Comparison of ENCODE assay signal across 14 cellular contexts in genomic region chr4:21476753-21477152, GRCh38.
DNase-seq lines count a peak whose midpoint lies in the region; ATAC-seq and TF ChIP-seq lines count a peak whose summit lies in the region.
"Had no signal": no experiment of that assay in that cellular context is flagged by ENCODE, and none has a peak within 500 bp of the region (broad histone marks: within the 10 kb centered on the region; RNA-seq: fewer than 3 reads in every experiment).

No MANE protein-coding gene starts in this region.

- TF ChIP-seq CTCF in HCT116 (IDR thresholded peaks at IDR 0.05 in 2 of 3, conservative IDR thresholded peaks at IDR 0.05 in 1 of 3; ENCODE audit: borderline replicate concordance in 1 of 3, insufficient read depth in 1 of 3, low read depth in 2 of 3, low read length in 2 of 3) (no peak), fibroblast of mammary gland (conservative IDR thresholded peaks at IDR 0.05; ENCODE audit: control insufficient read depth, insufficient read depth, low read depth, low read length) (no peak), nephron progenitor cell (IDR thresholded peaks at IDR 0.05) (no peak)

- H3K27ac ChIP-seq in HCT116 (ENCODE audit: low read depth, low read length): no peak overlapping the region
- H3K27ac ChIP-seq: esophagus muscularis mucosa had no signal

- POLR2A ChIA-PET in HCT116 (lab: Charles Lee): no interaction called here

- no peaks in the 10 kb centered on the region for H3K4me1 Mint-ChIP-seq in nephron progenitor cell
- H3K4me1 Mint-ChIP-seq: activated naive CD8-positive, alpha-beta T cell treated with anti-CD3 and anti-CD28 coated beads, Interleukin-2, amount 10 ng/mL, durations not matched to agents 7 days and 5 days; CD14-positive monocyte; memory B cell had no signal

- no peaks in the 10 kb centered on the region for H4K20me1 ChIP-seq in HCT116 (ENCODE audit: insufficient read depth)

- H3K4me2 ChIP-seq in HCT116 (ENCODE audit: low read length): no peak overlapping the region

- H3K4me3 Mint-ChIP-seq in nephron progenitor cell: no peak overlapping the region
- H3K4me3 Mint-ChIP-seq: activated naive CD8-positive, alpha-beta T cell treated with anti-CD3 and anti-CD28 coated beads, Interleukin-2, amount 10 ng/mL, durations not matched to agents 7 days and 5 days; CD14-positive monocyte; memory B cell had no signal

- CTCF ChIA-PET in HCT116 (lab: Charles Lee): no interaction called here

- no TSS peak for BruUV-seq in HCT116 (replicated peaks; lab: Mats Ljungman, UMichigan)

- H3K9ac ChIP-seq in HCT116 (ENCODE audit: low read length): no peak overlapping the region

- no peaks in the 10 kb centered on the region for H3K79me2 ChIP-seq in HCT116 (ENCODE audit: insufficient read depth, low read length)

- H3K4me1 ChIP-seq in HCT116 (ENCODE audit: control insufficient read depth in 1 of 2, insufficient read depth in 2 of 2, low read length in 2 of 2): no peaks in the 10 kb centered on the region
- H3K4me1 ChIP-seq: esophagus muscularis mucosa had no signal

- intact Hi-C loops in HCT116 (cut with micrococcal nuclease): no loop called here

- RAD21 ChIA-PET in HCT116 (lab: Charles Lee; ENCODE audit: low non-redundant PET in 1 of 2, low total read pairs in 2 of 2, uncharacterized antibody in 2 of 2, unreplicated experiment in 2 of 2): no interaction called here

- H3K9me3 Mint-ChIP-seq in nephron progenitor cell: no peaks in the 10 kb centered on the region
- H3K9me3 Mint-ChIP-seq: activated naive CD8-positive, alpha-beta T cell treated with anti-CD3 and anti-CD28 coated beads, Interleukin-2, amount 10 ng/mL, durations not matched to agents 7 days and 5 days; CD14-positive monocyte had no signal

- no peak for TF ChIP-seq RAD21 in HCT116 (IDR thresholded peaks at IDR 0.05; ENCODE audit: low read depth)

- H3K4me3 ChIP-seq in HCT116 (replicated peaks in 1 of 2; ENCODE audit: low read depth in 1 of 2, low read length in 2 of 2) (no peak overlapping the region), fibroblast of mammary gland (ENCODE audit: control insufficient read depth, low read depth, low read length) (no peak overlapping the region)
- H3K4me3 ChIP-seq: esophagus muscularis mucosa had no signal

- H3K27ac Mint-ChIP-seq in nephron progenitor cell: no peak overlapping the region
- H3K27ac Mint-ChIP-seq: activated naive CD8-positive, alpha-beta T cell treated with anti-CD3 and anti-CD28 coated beads, Interleukin-2, amount 10 ng/mL, durations not matched to agents 7 days and 5 days; CD14-positive monocyte; memory B cell had no signal

- DNase-seq in HCT116 (ENCODE audit: low read depth, low spot score) (no peak), fibroblast of mammary gland (ENCODE audit: low read depth) (peak; percentile 3), nephron progenitor cell (peak; percentile 76), GF-D8 (lab: John Stamatoyannopoulos, UW) (no peak), NCI-H524 treated with DMSO at 0.1 percent for 48 hours (lab: John Stamatoyannopoulos, UW) (no peak)
- DNase-seq: activated CD4-positive, CD25-positive, alpha-beta regulatory T cell treated with anti-CD3 and anti-CD28 coated beads, Interleukin-2, amount 50 U/mL, for 72 hours; activated naive CD8-positive, alpha-beta T cell treated with anti-CD3 and anti-CD28 coated beads, Interleukin-2, amount 10 ng/mL, durations not matched to agents 7 days and 5 days; hypothalamus; stimulated activated naive CD4-positive, alpha-beta T cell treated with Interleukin-2 at 50 U/mL for 16 hours had no signal

- no peak overlapping the region for H2AFZ ChIP-seq in HCT116 (ENCODE audit: low read depth, low read length, poor library complexity, severe bottlenecking)

- TF ChIP-seq POLR2A in HCT116 (IDR thresholded peaks at IDR 0.05; ENCODE audit: borderline replicate concordance, extremely low read depth, insufficient read depth, insufficient read length): no peak

- no peaks in the 10 kb centered on the region for H3K36me3 ChIP-seq in HCT116 (ENCODE audit: control insufficient read depth in 1 of 2, insufficient read depth in 2 of 2, low read length in 2 of 2)
- H3K36me3 ChIP-seq: esophagus muscularis mucosa had no signal

- H3K9me2 ChIP-seq in HCT116 (ENCODE audit: insufficient read depth): no peaks in the 10 kb centered on the region

- ATAC-seq in HCT116 (no peak), HG03469 (IDR thresholded peaks at IDR 0.05; ENCODE audit: unreplicated experiment) (no peak)

- H3K9me3 ChIP-seq in HCT116 (ENCODE audit: control insufficient read depth in 1 of 2, insufficient read depth in 1 of 2, low read depth in 1 of 2, low read length in 2 of 2): no peaks in the 10 kb centered on the region; a peak in 1 of 4 replicates
- H3K9me3 ChIP-seq: esophagus muscularis mucosa had no signal

- H3K27me3 ChIP-seq in HCT116 (ENCODE audit: insufficient read depth, low read length): no peaks in the 10 kb centered on the region
- H3K27me3 ChIP-seq: esophagus muscularis mucosa had no signal

- peaks cover 6% of the 10 kb centered on the region for H3K27me3 Mint-ChIP-seq in nephron progenitor cell (ENCODE audit: low read depth, poor library complexity)
- H3K27me3 Mint-ChIP-seq: activated naive CD8-positive, alpha-beta T cell treated with anti-CD3 and anti-CD28 coated beads, Interleukin-2, amount 10 ng/mL, durations not matched to agents 7 days and 5 days; memory B cell had no signal

- H3K36me3 Mint-ChIP-seq in nephron progenitor cell (ENCODE audit: low read depth): no peaks in the 10 kb centered on the region
- H3K36me3 Mint-ChIP-seq: activated naive CD8-positive, alpha-beta T cell treated with anti-CD3 and anti-CD28 coated beads, Interleukin-2, amount 10 ng/mL, durations not matched to agents 7 days and 5 days; CD14-positive monocyte; memory B cell had no signal

TF ChIP-seq in HCT116, 20 proteins besides CTCF, POLR2A, EP300 and RAD21 (continues in another document):
- no peak for TF ChIP-seq ZBTB33 (IDR thresholded peaks at IDR 0.05; ENCODE audit: extremely low read depth, insufficient replicate concordance, low read length)

TF ChIP-seq in PFSK-1, 5 proteins besides CTCF, POLR2A, EP300 and RAD21:
- TF ChIP-seq SIN3A (IDR thresholded peaks at IDR 0.05; ENCODE audit: borderline replicate concordance, insufficient read depth, low read length): no peak
- peak; percentile 65 to 94; a peak in 3 of 4 replicates for TF ChIP-seq REST (IDR thresholded peaks at IDR 0.05; ENCODE audit: insufficient read depth in 1 of 2, low read depth in 2 of 2, low read length in 2 of 2)

Comparison
In these comparisons a context has a peak if more than half of its experiments do, and no peak if none do; other contexts are left out.
1. DNase-seq: peak in fibroblast of mammary gland (single experiment) and nephron progenitor cell (single experiment); none in HCT116 (single experiment), GF-D8 (single experiment) and NCI-H524 treated with DMSO at 0.1 percent for 48 hours (single experiment).